ENCODE assay signal across 24 cellular contexts in the genomic region with DNA sequence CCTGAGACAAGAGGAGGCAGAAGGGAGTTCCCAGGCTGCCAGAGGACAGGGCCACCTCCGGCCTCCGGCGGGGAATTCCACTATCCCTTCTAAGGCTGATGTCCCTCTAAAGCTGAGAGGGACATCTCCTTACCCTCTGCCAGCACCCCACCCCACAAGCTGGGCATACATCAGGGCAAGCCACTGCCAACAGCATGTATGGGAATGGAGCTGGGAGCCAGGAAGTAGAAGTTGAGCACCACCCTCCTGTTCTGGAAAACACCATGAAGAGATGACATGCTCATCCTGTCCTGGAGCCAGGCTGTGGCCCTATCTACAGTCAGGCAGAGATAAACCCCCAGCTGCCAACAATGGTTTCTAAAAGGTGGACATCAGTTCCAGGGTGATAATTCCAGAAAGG. TPM values are rescaled to one million over a fixed set of nuclear protein-coding genes. Genes with fewer than 3 reads are reported as not detected.
DNase-seq lines count a peak whose midpoint lies in the region; ATAC-seq and TF ChIP-seq lines count a peak whose summit lies in the region.
"Had no signal": no experiment of that assay in that cellular context is flagged by ENCODE, and none has a peak within 500 bp of the region (broad histone marks: within the 10 kb centered on the region; RNA-seq: fewer than 3 reads in every experiment).

No MANE protein-coding gene starts in this region.

- no peaks in the 10 kb centered on the region for H3K27me3 ChIP-seq in ovary
- H3K27me3 ChIP-seq: body of pancreas, testis, vagina had no signal

- TF ChIP-seq CTCF in RWPE1 (conservative IDR thresholded peaks at IDR 0.05; ENCODE audit: low read depth), result no peak
- no peak for TF ChIP-seq CTCF in ovary (IDR thresholded peaks at IDR 0.05)

- H3K4me3 Mint-ChIP-seq in T-helper 1 cell treated with Interleukin-12 subunit alpha and Interleukin-12 subunit beta and Interleukin-4 antibody, amounts not matched to agents 30 μg/mL and 1 μg/mL, for 36 hours, result no peak overlapping the region
- peak overlapping the region in 1 of 2 donors; percentile 7 for H3K4me3 Mint-ChIP-seq in effector memory CD8-positive, alpha-beta T cell
- H3K4me3 Mint-ChIP-seq: activated naive CD8-positive, alpha-beta T cell treated with anti-CD3 and anti-CD28 coated beads, Interleukin-2, amount 50 U/mL, for 24 hours had no signal

- no peak for TF ChIP-seq POLR2A in ovary (IDR thresholded peaks at IDR 0.05)

- POLR2A ChIA-PET in RWPE1 (lab: Yijun Ruan, JAX; ENCODE audit: low non-redundant PET), result no interaction called here

- H3K4me3 ChIP-seq in ovary, result no peak overlapping the region
- H3K4me3 ChIP-seq: body of pancreas, testis, vagina had no signal

- peaks cover 22% of the 10 kb centered on the region for H3K4me1 Mint-ChIP-seq in T-helper 1 cell treated with Interleukin-12 subunit alpha and Interleukin-12 subunit beta and Interleukin-4 antibody, amounts not matched to agents 30 μg/mL and 1 μg/mL, for 36 hours (ENCODE audit: low read depth)
- peaks cover 34 to 52% of the 10 kb centered on the region in 2 donors for H3K4me1 Mint-ChIP-seq in effector memory CD8-positive, alpha-beta T cell (ENCODE audit: low read depth in 2 of 2)

- DNase-seq in T-helper 1 cell, result no peak
- DNase-seq in RWPE1 (ENCODE audit: low spot score), result no peak
- no peak for DNase-seq in effector memory CD8-positive, alpha-beta T cell
- DNase-seq in ovary, result peak in 3 of 5 donors; percentile 27 to 33 (median 28)
- no peak for DNase-seq in NCI-H1105 (lab: John Stamatoyannopoulos, UW)
- DNase-seq in SIG-M5 (lab: John Stamatoyannopoulos, UW), result no peak
- DNase-seq in NCI-H510A treated with DMSO at 0.1 percent for 48 hours (lab: John Stamatoyannopoulos, UW), result no peak
- DNase-seq: activated effector memory CD4-positive, alpha-beta T cell treated with Interleukin-2 at 50 U/mL for 16 hours; activated naive CD8-positive, alpha-beta T cell treated with anti-CD3 and anti-CD28 coated beads, Interleukin-2, amount 50 U/mL, for 24 hours; Kasumi-1; kidney; OCI-M1; stimulated activated naive CD8-positive, alpha-beta T cell treated with anti-CD3 and anti-CD28 coated beads, Interleukin-15, Interleukin-2, amounts not matched to agents 100 U/mL and 50 U/mL, for 24 hours; T1000; testis had no signal

- TF ChIP-seq EP300 in ovary (IDR thresholded peaks at IDR 0.05), result no peak

- no peaks in the 10 kb centered on the region for H3K9me3 ChIP-seq in ovary
- H3K9me3 ChIP-seq: body of pancreas, testis, vagina had no signal

- no peaks in the 10 kb centered on the region for H3K9me3 Mint-ChIP-seq in T-helper 1 cell treated with Interleukin-12 subunit alpha and Interleukin-12 subunit beta and Interleukin-4 antibody, amounts not matched to agents 30 μg/mL and 1 μg/mL, for 36 hours
- H3K9me3 Mint-ChIP-seq in effector memory CD8-positive, alpha-beta T cell, result no peaks in the 10 kb centered on the region
- H3K9me3 Mint-ChIP-seq: activated naive CD8-positive, alpha-beta T cell treated with anti-CD3 and anti-CD28 coated beads, Interleukin-2, amount 50 U/mL, for 24 hours had no signal

- peak overlapping the region; percentile 52 for H3K27ac Mint-ChIP-seq in T-helper 1 cell treated with Interleukin-12 subunit alpha and Interleukin-12 subunit beta and Interleukin-4 antibody, amounts not matched to agents 30 μg/mL and 1 μg/mL, for 36 hours
- H3K27ac Mint-ChIP-seq in effector memory CD8-positive, alpha-beta T cell, result peak overlapping the region; percentile 49 to 83
- H3K27ac Mint-ChIP-seq: activated naive CD8-positive, alpha-beta T cell treated with anti-CD3 and anti-CD28 coated beads, Interleukin-2, amount 50 U/mL, for 24 hours had no signal

- no peak for ATAC-seq in effector memory CD8-positive, alpha-beta T cell (replicated peaks)
- ATAC-seq: activated naive CD8-positive, alpha-beta T cell treated with anti-CD3 and anti-CD28 coated beads, Interleukin-2, amount 50 U/mL, for 24 hours; body of pancreas; stimulated activated naive CD8-positive, alpha-beta T cell treated with anti-CD3 and anti-CD28 coated beads, Interleukin-15, Interleukin-2, amounts not matched to agents 100 U/mL and 50 U/mL, for 24 hours had no signal

- CTCF ChIA-PET in RWPE1 (lab: Yijun Ruan, JAX), result no interaction called here

- intact Hi-C loops in ovary (cut with DNase I), result no loop called here

- H3K27me3 Mint-ChIP-seq in T-helper 1 cell treated with Interleukin-12 subunit alpha and Interleukin-12 subunit beta and Interleukin-4 antibody, amounts not matched to agents 30 μg/mL and 1 μg/mL, for 36 hours (ENCODE audit: low read depth), result peaks cover 8% of the 10 kb centered on the region
- no peaks in the 10 kb centered on the region for H3K27me3 Mint-ChIP-seq in effector memory CD8-positive, alpha-beta T cell
- H3K27me3 Mint-ChIP-seq: activated naive CD8-positive, alpha-beta T cell treated with anti-CD3 and anti-CD28 coated beads, Interleukin-2, amount 50 U/mL, for 24 hours had no signal

- WGBS in ovary, 3 donors, result 56 to 87% (median 59%) methylated on average over 3 of the region's 3 CpGs

- H3K36me3 ChIP-seq in ovary, result no peaks in the 10 kb centered on the region

- H3K27ac ChIP-seq in RWPE1 (peak overlapping the region; percentile 9), ovary (no peak overlapping the region)
- H3K27ac ChIP-seq: 22Rv1, body of pancreas, C4-2B, testis, vagina had no signal

- peaks cover 9% of the 10 kb centered on the region for H3K36me3 Mint-ChIP-seq in T-helper 1 cell treated with Interleukin-12 subunit alpha and Interleukin-12 subunit beta and Interleukin-4 antibody, amounts not matched to agents 30 μg/mL and 1 μg/mL, for 36 hours (ENCODE audit: low read depth)
- H3K36me3 Mint-ChIP-seq in effector memory CD8-positive, alpha-beta T cell (ENCODE audit: insufficient read depth), result peaks cover 17% of the 10 kb centered on the region

- H3K4me1 ChIP-seq in ovary (ENCODE audit: insufficient read depth), result peaks cover 19% of the 10 kb centered on the region

RNA-seq across cellular contexts. Expression of a gene that starts 7.1 kb away (rescaled TPM):
- total RNA-seq in ovary, result 10 to 100 TPM; 12.3 to 62.3 (median 27.0) TPM
- polyA plus RNA-seq in ovary, result 10 to 100 TPM; 21.2 to 30.0 TPM

RNA-seq across cellular contexts. Expression of a gene that starts 16.7 kb away (rescaled TPM):
- 10 to 100 TPM in 1 of 7 donors, 1 to 10 TPM in 5, under 1 TPM in 1; 0.99 to 23.8 (median 3.7) TPM for total RNA-seq in ovary
- polyA plus RNA-seq in ovary, result 1 to 10 TPM in 1 of 2 donors, under 1 TPM in 1; 0.93 to 1.5 TPM
- total RNA-seq: Daoy, epithelial cell of proximal tubule, lung microvascular endothelial cell, pulmonary artery endothelial cell had no signal

RNA-seq across cellular contexts. Expression of a gene that starts 31.7 kb away (rescaled TPM):
- total RNA-seq in ovary, result 10 to 100 TPM in 2 of 7 donors, 1 to 10 TPM in 5; 5.2 to 13.2 (median 8.8) TPM
- 10 to 100 TPM in 1 of 2 donors, 1 to 10 TPM in 1; 4.8 to 12.3 TPM for polyA plus RNA-seq in ovary

Comparison
In these comparisons a context has a peak if more than half of its experiments do, and no peak if none do; other contexts are left out.
1. DNase-seq: peak in ovary (3 of 5); none in T-helper 1 cell (0 of 5), RWPE1 (single experiment), effector memory CD8-positive, alpha-beta T cell (0 of 3), NCI-H1105 (single experiment), SIG-M5 (single experiment) and NCI-H510A treated with DMSO at 0.1 percent for 48 hours (single experiment).